In the genomic region with DNA sequence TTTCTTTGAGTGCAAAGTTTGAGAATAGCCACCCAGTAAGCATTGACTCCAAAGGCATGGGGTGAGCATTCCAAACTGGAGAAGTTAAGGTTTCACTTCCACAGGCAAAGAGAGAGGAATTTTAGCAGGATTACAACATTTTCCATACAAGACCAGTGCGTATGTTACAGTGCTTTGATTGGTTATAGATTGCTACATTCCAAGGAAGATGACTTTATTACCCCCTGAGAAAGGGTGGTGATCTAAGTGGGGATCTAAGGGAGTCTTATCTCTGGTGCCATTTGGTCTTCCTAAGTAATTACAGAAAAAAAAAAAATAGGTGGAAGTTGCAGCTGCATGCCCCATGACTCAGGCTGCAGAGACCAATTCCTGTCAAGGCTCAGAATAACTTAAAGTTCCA, we compare ENCODE assay signal across 1 cellular context.
TF ChIP-seq lines count a peak whose summit lies in the region.

No MANE protein-coding gene starts in this region.

TF ChIP-seq in K562, 482 proteins besides CTCF, POLR2A, EP300 and RAD21 (continued from another document):
- TF ChIP-seq THRA (IDR thresholded peaks at IDR 0.05) (no peak), PPARD (CRISPR knock-in tag; IDR thresholded peaks at IDR 0.05) (no peak), RCOR1 (IDR thresholded peaks at IDR 0.05; ENCODE audit: borderline replicate concordance in 1 of 2, low read depth in 2 of 2, low read length in 2 of 2) (no peak), PHF20 (IDR thresholded peaks at IDR 0.05; ENCODE audit: partially characterized antibody) (no peak), ZC3H8 (IDR thresholded peaks at IDR 0.05) (no peak), SMARCA4 (IDR thresholded peaks at IDR 0.05) (peak; percentile 50; the same call in 1 of the 2 replicates), ZNF699 (CRISPR knock-in tag; IDR thresholded peaks at IDR 0.05; ENCODE audit: insufficient replicate concordance) (no peak), CCNT2 (IDR thresholded peaks at IDR 0.05; ENCODE audit: borderline replicate concordance, extremely low read depth, insufficient read length, low read depth, low read length) (no peak)
- TF ChIP-seq, protein P1, sequence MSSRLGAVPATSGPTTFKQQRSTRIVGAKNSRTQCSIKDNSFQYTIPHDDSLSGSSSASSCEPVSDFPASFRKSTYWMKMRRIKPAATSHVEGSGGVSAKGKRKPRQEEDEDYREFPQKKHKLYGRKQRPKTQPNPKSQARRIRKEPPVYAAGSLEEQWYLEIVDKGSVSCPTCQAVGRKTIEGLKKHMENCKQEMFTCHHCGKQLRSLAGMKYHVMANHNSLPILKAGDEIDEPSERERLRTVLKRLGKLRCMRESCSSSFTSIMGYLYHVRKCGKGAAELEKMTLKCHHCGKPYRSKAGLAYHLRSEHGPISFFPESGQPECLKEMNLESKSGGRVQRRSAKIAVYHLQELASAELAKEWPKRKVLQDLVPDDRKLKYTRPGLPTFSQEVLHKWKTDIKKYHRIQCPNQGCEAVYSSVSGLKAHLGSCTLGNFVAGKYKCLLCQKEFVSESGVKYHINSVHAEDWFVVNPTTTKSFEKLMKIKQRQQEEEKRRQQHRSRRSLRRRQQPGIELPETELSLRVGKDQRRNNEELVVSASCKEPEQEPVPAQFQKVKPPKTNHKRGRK (tag; IDR thresholded peaks at IDR 0.05) = no peak
